In the genomic region with DNA sequence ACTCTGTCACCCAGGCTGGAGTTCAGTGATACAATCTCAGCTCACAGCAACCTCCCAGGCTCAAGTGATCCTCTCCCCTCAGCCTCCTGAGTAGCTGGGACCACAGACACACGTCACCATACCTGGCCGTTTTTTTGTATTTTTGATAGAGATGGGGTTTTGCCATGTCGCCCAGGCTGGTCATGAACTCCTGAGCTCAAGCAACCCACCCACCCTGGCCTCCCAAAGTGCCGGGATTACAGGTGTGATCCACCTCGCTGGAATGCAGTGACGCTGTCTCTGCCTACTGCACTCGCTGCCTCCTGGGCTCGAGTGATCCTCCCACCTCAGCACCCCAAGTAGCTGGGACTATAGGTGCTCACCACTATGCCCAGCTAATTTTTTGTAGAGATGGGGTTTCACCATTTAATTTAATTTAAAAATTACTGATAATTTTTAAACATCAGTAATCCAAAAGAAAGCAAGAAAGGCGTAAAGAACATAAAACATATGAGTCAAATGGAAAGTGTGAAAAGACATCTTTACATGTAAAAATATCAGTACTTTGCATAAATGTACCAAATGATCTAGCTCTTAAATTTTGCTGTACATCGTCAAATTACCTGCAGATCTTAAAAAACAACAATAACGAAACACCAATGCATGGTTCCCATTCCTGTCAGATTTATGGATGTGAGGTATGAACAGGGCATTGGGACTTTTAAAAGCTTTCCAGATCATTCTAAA, we compare ENCODE assay signal across 10 cellular contexts. TPM values are rescaled to one million over a fixed set of nuclear protein-coding genes. Genes with fewer than 3 reads are reported as not detected.
DNase-seq lines count a peak whose midpoint lies in the region; ATAC-seq and TF ChIP-seq lines count a peak whose summit lies in the region.
"Had no signal": no experiment of that assay in that cellular context is flagged by ENCODE, and none has a peak within 500 bp of the region (broad histone marks: within the 10 kb centered on the region; RNA-seq: fewer than 3 reads in every experiment).

No MANE protein-coding gene starts in this region.

- peaks cover 45% of the 10 kb centered on the region for H3K4me1 Mint-ChIP-seq in CD8-positive, alpha-beta T cell (ENCODE audit: low read depth)
- H3K4me1 Mint-ChIP-seq in activated CD4-positive, alpha-beta memory T cell treated with anti-CD3 and anti-CD28 coated beads, Interleukin-2, amount 10 ng/mL, durations not matched to agents 7 days and 5 days: peaks cover 36% of the 10 kb centered on the region
- peaks cover 37 to 56% of the 10 kb centered on the region in 2 donors for H3K4me1 Mint-ChIP-seq in natural killer cell

- no peaks in the 10 kb centered on the region for H3K9me3 ChIP-seq in CD8-positive, alpha-beta T cell (ENCODE audit: low read length)

- H3K27me3 Mint-ChIP-seq in CD8-positive, alpha-beta T cell (ENCODE audit: low read depth): no peaks in the 10 kb centered on the region
- no peaks in the 10 kb centered on the region for H3K27me3 Mint-ChIP-seq in activated CD4-positive, alpha-beta memory T cell treated with anti-CD3 and anti-CD28 coated beads, Interleukin-2, amount 10 ng/mL, durations not matched to agents 7 days and 5 days
- H3K27me3 Mint-ChIP-seq in natural killer cell (ENCODE audit: low read depth in 2 of 2): no peaks in the 10 kb centered on the region

- H3K4me3 Mint-ChIP-seq in CD8-positive, alpha-beta T cell: peak overlapping the region; percentile 93
- peak overlapping the region; percentile 17 for H3K4me3 Mint-ChIP-seq in activated CD4-positive, alpha-beta memory T cell treated with anti-CD3 and anti-CD28 coated beads, Interleukin-2, amount 10 ng/mL, durations not matched to agents 7 days and 5 days
- peak overlapping the region; percentile 84 for H3K4me3 Mint-ChIP-seq in natural killer cell

- POLR2A ChIA-PET in CD8-positive, alpha-beta T cell (lab: Charles Lee): no interaction called here
- POLR2A ChIA-PET in activated CD4-positive, alpha-beta memory T cell treated with anti-CD3 and anti-CD28 coated beads, Interleukin-2, amount 10 ng/mL, durations not matched to agents 7 days and 5 days (lab: Charles Lee): no interaction called here

- CTCF ChIA-PET in CD8-positive, alpha-beta T cell (lab: Charles Lee): interaction anchor here (1.2 to 1.7 kb wide), 3 partner anchors 15 to 165 kb away, joined by 3 to 10 read pairs (median 6); no protein-coding TSS in a partner anchor
- CTCF ChIA-PET in activated CD4-positive, alpha-beta memory T cell treated with anti-CD3 and anti-CD28 coated beads, Interleukin-2, amount 10 ng/mL, durations not matched to agents 7 days and 5 days (lab: Charles Lee): interaction anchor here (0.6 to 6.6 kb wide), 4 partner anchors 10 to 98 kb away, joined by 3 to 79 read pairs (median 3); no protein-coding TSS in a partner anchor

- no peak overlapping the region for H3K27ac ChIP-seq in CD8-positive, alpha-beta T cell (ENCODE audit: low read depth, low read length)

- H3K9me3 Mint-ChIP-seq in CD8-positive, alpha-beta T cell: no peaks in the 10 kb centered on the region
- no peaks in the 10 kb centered on the region for H3K9me3 Mint-ChIP-seq in activated CD4-positive, alpha-beta memory T cell treated with anti-CD3 and anti-CD28 coated beads, Interleukin-2, amount 10 ng/mL, durations not matched to agents 7 days and 5 days
- H3K9me3 Mint-ChIP-seq in natural killer cell: no peaks in the 10 kb centered on the region
- H3K9me3 Mint-ChIP-seq: mesothelial cell of epicardium had no signal

- intact Hi-C loops in CD8-positive, alpha-beta T cell (cut with DNase I, micrococcal nuclease): loop anchor here (5.0 to 10.0 kb wide), 4 partner anchors 285 to 1612 kb away; a partner anchor contains a TSS
- intact Hi-C loops in natural killer cell (cut with micrococcal nuclease): no loop called here

- ATAC-seq in CD8-positive, alpha-beta T cell: no peak
- ATAC-seq in natural killer cell (no peak), HG02610 (IDR thresholded peaks at IDR 0.05; ENCODE audit: unreplicated experiment) (no peak)
- ATAC-seq: right cardiac atrium had no signal

- peaks cover 32% of the 10 kb centered on the region for H3K36me3 Mint-ChIP-seq in CD8-positive, alpha-beta T cell
- H3K36me3 Mint-ChIP-seq in activated CD4-positive, alpha-beta memory T cell treated with anti-CD3 and anti-CD28 coated beads, Interleukin-2, amount 10 ng/mL, durations not matched to agents 7 days and 5 days (ENCODE audit: low read depth): peaks cover 38% of the 10 kb centered on the region
- no peaks in the 10 kb centered on the region for H3K36me3 Mint-ChIP-seq in natural killer cell

- H3K4me3 ChIP-seq in CD8-positive, alpha-beta T cell (ENCODE audit: low read depth, low read length): no peak overlapping the region
- peak overlapping the region; percentile 45 for H3K4me3 ChIP-seq in GM12875 (ENCODE audit: low read depth, low read length)

- peaks cover 25% of the 10 kb centered on the region for H3K4me1 ChIP-seq in CD8-positive, alpha-beta T cell (ENCODE audit: insufficient read depth, low read length)

- H3K36me3 ChIP-seq in CD8-positive, alpha-beta T cell (ENCODE audit: insufficient read depth, low read length): no peaks in the 10 kb centered on the region

- DNase-seq in CD8-positive, alpha-beta T cell: no peak
- no peak for DNase-seq in activated CD4-positive, alpha-beta memory T cell treated with anti-CD3 and anti-CD28 coated beads, Interleukin-2, amount 10 ng/mL, durations not matched to agents 7 days and 5 days
- DNase-seq in natural killer cell (no peak), NCI-H2227 treated with DMSO at 0.1 percent for 48 hours (lab: John Stamatoyannopoulos, UW) (no peak), NCI-H1417 treated with DMSO at 0.1 percent for 48 hours (lab: John Stamatoyannopoulos, UW) (no peak)
- DNase-seq: NCI-H1930, right cardiac atrium had no signal

- no peaks in the 10 kb centered on the region for H3K27me3 ChIP-seq in CD8-positive, alpha-beta T cell (ENCODE audit: insufficient read depth, low read length)

- no peak for TF ChIP-seq CTCF in CD8-positive, alpha-beta T cell (IDR thresholded peaks at IDR 0.05)
- TF ChIP-seq CTCF in GM12875 (IDR thresholded peaks at IDR 0.05; ENCODE audit: borderline replicate concordance, insufficient read depth, low read depth, low read length): no peak
- TF ChIP-seq CTCF in natural killer cell (IDR thresholded peaks at IDR 0.05): no peak

- no peak overlapping the region for H3K27ac Mint-ChIP-seq in CD8-positive, alpha-beta T cell
- no peak overlapping the region for H3K27ac Mint-ChIP-seq in activated CD4-positive, alpha-beta memory T cell treated with anti-CD3 and anti-CD28 coated beads, Interleukin-2, amount 10 ng/mL, durations not matched to agents 7 days and 5 days
- H3K27ac Mint-ChIP-seq in natural killer cell: peak overlapping the region; percentile 87 to 89
- H3K27ac Mint-ChIP-seq: mesothelial cell of epicardium had no signal

RNA-seq across cellular contexts. Expression of a gene that starts 2.8 kb away (rescaled TPM):
- 10 to 100 TPM; 24.9 to 25.4 TPM for total RNA-seq in CD8-positive, alpha-beta T cell
- total RNA-seq in activated CD4-positive, alpha-beta memory T cell treated with anti-CD3 and anti-CD28 coated beads, Interleukin-2, amount 10 ng/mL, durations not matched to agents 7 days and 5 days: 10 to 100 TPM; 17.9 to 20.2 TPM
- total RNA-seq in natural killer cell: 10 to 100 TPM; 35.1 to 42.2 (median 39.7) TPM

Comparison
In these comparisons a context has a peak if more than half of its experiments do, and no peak if none do; other contexts are left out.
1. H3K27ac Mint-ChIP-seq: peak in natural killer cell (2 of 2); none in CD8-positive, alpha-beta T cell (single experiment) and activated CD4-positive, alpha-beta memory T cell treated with anti-CD3 and anti-CD28 coated beads, Interleukin-2, amount 10 ng/mL, durations not matched to agents 7 days and 5 days (single experiment).
2. H3K4me3 Mint-ChIP-seq: peak in every context shown above with its lines; median percentile 93 in CD8-positive, alpha-beta T cell; 84 in natural killer cell; 17 in activated CD4-positive, alpha-beta memory T cell treated with anti-CD3 and anti-CD28 coated beads, Interleukin-2, amount 10 ng/mL, durations not matched to agents 7 days and 5 days.